Comparison of ENCODE assay signal across 8 cellular contexts in the genomic region with DNA sequence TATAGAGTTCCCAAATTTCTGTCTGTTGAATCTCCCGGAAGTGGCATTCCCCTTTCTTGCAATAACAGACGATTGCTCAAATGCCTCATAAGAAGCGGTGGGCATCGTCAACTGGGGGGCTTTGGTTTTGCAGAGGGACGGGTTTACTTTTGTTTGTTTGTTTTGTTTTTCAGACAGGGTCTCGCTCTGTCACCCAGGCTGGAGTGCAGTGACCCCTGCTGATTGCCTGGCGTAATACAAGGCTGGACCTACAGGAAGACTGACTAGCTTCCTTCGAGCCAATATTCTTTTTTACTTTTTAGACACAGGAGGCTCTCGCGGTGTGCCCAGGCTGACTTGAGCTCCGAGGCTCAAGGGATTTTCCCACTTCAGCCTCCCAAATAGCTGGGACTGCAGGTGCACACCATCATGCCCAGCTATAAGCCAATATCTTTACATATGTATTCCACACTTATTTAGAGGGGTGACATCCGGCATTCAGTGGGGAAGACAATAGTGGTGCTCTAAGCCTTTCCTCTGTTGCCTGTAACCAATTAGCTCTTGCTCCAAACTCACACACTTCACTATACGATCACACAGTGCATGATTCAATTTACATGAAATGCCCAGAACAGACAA. TPM values are rescaled to one million over a fixed set of nuclear protein-coding genes. Genes with fewer than 3 reads are reported as not detected.
A peak's percentile ranks its signal among the peaks of the same experiment; 100 is the strongest.
DNase-seq lines count a peak whose midpoint lies in the region; ATAC-seq and TF ChIP-seq lines count a peak whose summit lies in the region.

No MANE protein-coding gene starts in this region.

- in situ Hi-C loops in G401 (cut with HindIII; ENCODE audit: low sequenced_read_pairs), result no loop called here

- intact Hi-C loops in psoas muscle (cut with DNase I), result loop anchor here in 1 of 2 donors (5.0 kb wide), 1 partner anchor 248 kb away; no protein-coding TSS in a partner anchor

- peak; percentile 67 for ATAC-seq in GM19467 (IDR thresholded peaks at IDR 0.05; ENCODE audit: unreplicated experiment)
- ATAC-seq in HG03521 (IDR thresholded peaks at IDR 0.05; ENCODE audit: unreplicated experiment), result peak; percentile 52
- peak in 2 of 4 donors; percentile 54 to 58 for ATAC-seq in psoas muscle

- no peaks in the 10 kb centered on the region for H3K36me3 ChIP-seq in psoas muscle (ENCODE audit: insufficient read depth in 1 of 2, low read depth in 1 of 2)

- peak; percentile 7 for DNase-seq in G401 (ENCODE audit: low spot score)
- no peak for DNase-seq in epithelial cell of proximal tubule (ENCODE audit: low read depth)
- no peak for DNase-seq in psoas muscle
- no peak for DNase-seq in NCI-H510A treated with DMSO at 0.1 percent for 48 hours (lab: John Stamatoyannopoulos, UW)
- DNase-seq in mucosa of gallbladder (ENCODE audit: low spot score), result no peak

- WGBS in psoas muscle, 3 donors, result 22 to 30% (median 26%) methylated on average over 13 of the region's 13 CpGs

- no peaks in the 10 kb centered on the region for H3K9me3 ChIP-seq in psoas muscle

- H3K4me1 ChIP-seq in psoas muscle, result no peaks in the 10 kb centered on the region

- H3K27ac ChIP-seq in VCaP, result no peak overlapping the region
- no peak overlapping the region for H3K27ac ChIP-seq in psoas muscle

- no peaks in the 10 kb centered on the region for H3K27me3 ChIP-seq in psoas muscle (ENCODE audit: insufficient read depth in 3 of 3, low read length in 2 of 3)

- H3K4me3 ChIP-seq in epithelial cell of proximal tubule (ENCODE audit: low read depth, low read length), result peak overlapping the region; percentile 30
- no peak overlapping the region for H3K4me3 ChIP-seq in psoas muscle

- TF ChIP-seq CTCF in VCaP (conservative IDR thresholded peaks at IDR 0.05) (peak; percentile 67), epithelial cell of proximal tubule (conservative IDR thresholded peaks at IDR 0.05; ENCODE audit: low read depth, low read length) (peak; percentile 81), psoas muscle (IDR thresholded peaks at IDR 0.05) (peak; percentile 43)

RNA-seq across cellular contexts. Expression of a gene that starts 58.1 kb away (rescaled TPM):
- total RNA-seq in G401 (2014; rRNA removed; shearing (Covaris generic)), result 1.4 and 5.0 TPM in 2 replicates
- 10.5 and 11.6 TPM in 2 replicates for total RNA-seq in epithelial cell of proximal tubule
- total RNA-seq in psoas muscle, result 10 to 100 TPM; 19.9 to 31.9 (median 26.0) TPM
- 10 to 100 TPM in 1 of 3 donors, 1 to 10 TPM in 2; 3.4 to 12.8 (median 6.6) TPM for polyA plus RNA-seq in psoas muscle
- total RNA-seq in mucosa of gallbladder, result 27.6 TPM

RNA-seq across cellular contexts. Expression of a gene that starts 58.3 kb away (rescaled TPM):
- total RNA-seq in G401 (2014; rRNA removed; shearing (Covaris generic)), result 40.1 and 63.8 TPM in 2 replicates
- 41.4 and 53.7 TPM in 2 replicates for total RNA-seq in epithelial cell of proximal tubule
- total RNA-seq in psoas muscle, result 1 to 10 TPM; 5.4 to 8.8 (median 8.5) TPM
- polyA plus RNA-seq in psoas muscle, result 1 to 10 TPM; 3.3 to 8.9 (median 4.3) TPM
- total RNA-seq in mucosa of gallbladder, result 17.8 TPM
